ENCODE assay signal across 8 cellular contexts in the genomic region with DNA sequence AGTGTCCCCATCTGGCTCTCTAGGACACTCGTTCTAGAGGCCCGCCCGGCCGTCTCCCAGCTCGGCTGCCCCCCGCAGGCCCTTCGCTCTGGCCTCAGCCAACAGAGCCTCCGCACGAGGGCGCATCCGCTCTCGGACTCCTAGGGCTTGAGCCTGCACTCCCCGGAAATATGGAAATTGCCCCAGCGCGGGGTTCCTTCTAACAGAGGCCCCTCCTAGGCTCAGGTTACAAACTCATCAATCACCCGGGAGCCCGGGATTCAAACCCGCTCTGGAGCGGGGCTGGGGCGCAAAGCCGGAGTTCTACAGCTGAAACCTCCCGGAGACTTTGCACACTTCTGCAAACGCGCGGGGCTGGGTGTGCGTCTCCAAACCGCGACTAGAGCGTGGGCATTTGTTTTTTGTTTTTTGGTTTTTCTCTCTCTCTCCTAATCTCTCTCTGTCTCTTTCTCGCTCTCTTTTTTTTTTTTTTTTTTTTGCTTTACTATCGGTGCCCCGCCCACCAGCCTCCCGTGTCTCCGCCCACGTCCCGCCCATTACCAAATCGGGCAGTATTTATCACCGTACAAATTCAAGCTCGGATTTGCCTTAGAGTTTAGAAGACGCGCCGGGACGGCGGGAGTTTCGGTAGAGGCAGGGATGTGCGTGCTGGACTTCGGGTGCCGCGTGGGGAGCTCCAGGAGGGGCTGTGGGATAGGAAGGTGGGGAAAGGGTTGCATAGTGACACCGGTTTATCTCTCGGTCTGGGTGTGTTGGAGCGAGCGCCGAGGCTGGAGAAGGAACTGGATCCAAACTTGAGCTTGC. TPM values are rescaled to one million over a fixed set of nuclear protein-coding genes. Genes with fewer than 3 reads are reported as not detected.
A peak's percentile ranks its signal among the peaks of the same experiment; 100 is the strongest.
DNase-seq lines count a peak whose midpoint lies in the region; ATAC-seq and TF ChIP-seq lines count a peak whose summit lies in the region.

No MANE protein-coding gene starts in this region.

- H3K4me2 ChIP-seq in BLaER1 = peak overlapping the region; percentile 73

- H3K4me1 ChIP-seq in BLaER1 = peaks cover 37% of the 10 kb centered on the region

- DNase-seq in HEK293T (ENCODE audit: extremely low spot score) (peak; percentile 83), T-cell (peak in 13 of 34 experiments; percentile 10 to 39 (median 26)), kidney epithelial cell (ENCODE audit: low read depth) (peak; percentile 83), dedifferentiated amniotic fluid mesenchymal stem cell (ENCODE audit: extremely low spot score) (no peak), KG1 (lab: John Stamatoyannopoulos, UW) (no peak)
- no peak for DNase-seq in central memory CD8-positive, alpha-beta T cell (ENCODE audit: low spot score in 2 of 2)
- DNase-seq in stimulated activated CD4-positive, alpha-beta T cell treated with anti-CD3 and anti-CD28 coated beads, Interleukin-15, amount 100 ng/mL, for 24 hours = peak; percentile 73

- H3K4me1 Mint-ChIP-seq in T-cell = peaks cover 8 to 15% (median 13%) of the 10 kb centered on the region in 3 donors
- H3K4me1 Mint-ChIP-seq in central memory CD8-positive, alpha-beta T cell = peaks cover 6% of the 10 kb centered on the region

- H3K9me3 ChIP-seq in BLaER1 = peaks cover 8% of the 10 kb centered on the region; the same call in 1 of the 2 replicates

- peaks cover 66 to 90% of the 10 kb centered on the region in 2 donors for H3K27me3 Mint-ChIP-seq in T-cell
- peaks cover 98% of the 10 kb centered on the region for H3K27me3 Mint-ChIP-seq in central memory CD8-positive, alpha-beta T cell

- H3K4me3 ChIP-seq in BLaER1 (peak overlapping the region; percentile 63), kidney epithelial cell (ENCODE audit: low read depth, low read length) (peak overlapping the region; percentile 57)

- H3K9ac ChIP-seq in BLaER1 = 0 out of 2 replicates have a peak overlapping the region, but pooled peaks have one; percentile 28

- POLR2A ChIA-PET in HEK293T (lab: Yijun Ruan, JAX) (interaction anchor here (0.6 to 1.3 kb wide), 7 partner anchors 9 to 327 kb away, joined by 3 to 5 read pairs (median 3); no protein-coding TSS in a partner anchor), T-cell (lab: Charles Lee) (no interaction called here)

- no peak overlapping the region for H3K27ac Mint-ChIP-seq in T-cell
- H3K27ac Mint-ChIP-seq in central memory CD8-positive, alpha-beta T cell (ENCODE audit: low read depth) = no peak overlapping the region

- peak; percentile 87 for TF ChIP-seq CTCF in kidney epithelial cell (IDR thresholded peaks at IDR 0.05; ENCODE audit: insufficient read depth, low read length, poor library complexity, severe bottlenecking)

- no peak overlapping the region for H3K27ac ChIP-seq in BLaER1

- H3K36me3 ChIP-seq in BLaER1 (no peaks in the 10 kb centered on the region), kidney epithelial cell (ENCODE audit: control insufficient read depth, insufficient read depth, low read length) (peaks cover 1% of the 10 kb centered on the region)

- peak overlapping the region; percentile 41 to 71 (median 58) for H3K4me3 Mint-ChIP-seq in T-cell
- peak overlapping the region; percentile 40 for H3K4me3 Mint-ChIP-seq in central memory CD8-positive, alpha-beta T cell

- peak in 2 of 4 experiments; percentile 26 to 68 for ATAC-seq in T-cell (replicated peaks in 1 of 4)
- no peak for ATAC-seq in central memory CD8-positive, alpha-beta T cell (replicated peaks; ENCODE audit: extremely low read depth, poor library complexity, severe bottlenecking)

- no peaks in the 10 kb centered on the region for H3K9me3 Mint-ChIP-seq in T-cell
- H3K9me3 Mint-ChIP-seq in central memory CD8-positive, alpha-beta T cell = no peaks in the 10 kb centered on the region

- H3K36me3 Mint-ChIP-seq in T-cell = no peaks in the 10 kb centered on the region
- H3K36me3 Mint-ChIP-seq in central memory CD8-positive, alpha-beta T cell (ENCODE audit: insufficient read depth) = no peaks in the 10 kb centered on the region

- H4K20me1 ChIP-seq in BLaER1 = no peaks in the 10 kb centered on the region

- H3K27me3 ChIP-seq in BLaER1 (peaks cover 88% of the 10 kb centered on the region), kidney epithelial cell (ENCODE audit: control insufficient read depth, insufficient read depth, low read length) (no peaks in the 10 kb centered on the region)

- CTCF ChIA-PET in HEK293T (lab: Yijun Ruan, JAX) (interaction anchor here (0.7 to 1.5 kb wide), 6 partner anchors 11 to 501 kb away, joined by 3 to 5 read pairs (median 4); no protein-coding TSS in a partner anchor), T-cell (lab: Charles Lee) (no interaction called here)

TF ChIP-seq in HEK293T, 16 proteins besides CTCF, POLR2A, EP300 and RAD21:
- TF ChIP-seq SUZ12 (IDR thresholded peaks at IDR 0.05) (no peak), ZNF384 (IDR thresholded peaks at IDR 0.05) (peak; percentile 100), FOXM1 (IDR thresholded peaks at IDR 0.05; ENCODE audit: borderline replicate concordance) (no peak), ARNT (IDR thresholded peaks at IDR 0.05) (no peak), PKNOX1 (IDR thresholded peaks at IDR 0.05) (peak; percentile 93), ELF4 (IDR thresholded peaks at IDR 0.05) (no peak), L3MBTL2 (conservative IDR thresholded peaks at IDR 0.05) (peak; percentile 82)

RNA-seq across cellular contexts. Expression of gene FOXL1, which starts 2.4 kb away (rescaled TPM):
- total RNA-seq in T-cell = not detected
- 9.0 and 9.2 TPM in 2 replicates for total RNA-seq in kidney epithelial cell

RNA-seq across cellular contexts. Expression of gene FOXC2, which starts 9.3 kb away (rescaled TPM):
- not detected for total RNA-seq in T-cell
- 12.1 and 12.2 TPM in 2 replicates for total RNA-seq in kidney epithelial cell

RNA-seq across cellular contexts. Expression of gene MTHFSD, which starts 20.9 kb away (rescaled TPM):
- total RNA-seq in T-cell = 10 to 100 TPM; 18.0 to 39.6 (median 34.9) TPM
- total RNA-seq in kidney epithelial cell = 17.4 and 26.1 TPM in 2 replicates

Comparison
In these comparisons a context has a peak if more than half of its experiments do, and no peak if none do; other contexts are left out.
1. DNase-seq: peak in HEK293T (single experiment), kidney epithelial cell (single experiment) and stimulated activated CD4-positive, alpha-beta T cell treated with anti-CD3 and anti-CD28 coated beads, Interleukin-15, amount 100 ng/mL, for 24 hours (single experiment); none in central memory CD8-positive, alpha-beta T cell (0 of 2), dedifferentiated amniotic fluid mesenchymal stem cell (single experiment) and KG1 (single experiment).
2. RNA of gene FOXC2, which starts 9.3 kb away (total RNA-seq): 12.1 to 12.2 TPM in kidney epithelial cell; not detected in T-cell; every median in the first group is over 10 times any median in the second.